In the genomic region with DNA sequence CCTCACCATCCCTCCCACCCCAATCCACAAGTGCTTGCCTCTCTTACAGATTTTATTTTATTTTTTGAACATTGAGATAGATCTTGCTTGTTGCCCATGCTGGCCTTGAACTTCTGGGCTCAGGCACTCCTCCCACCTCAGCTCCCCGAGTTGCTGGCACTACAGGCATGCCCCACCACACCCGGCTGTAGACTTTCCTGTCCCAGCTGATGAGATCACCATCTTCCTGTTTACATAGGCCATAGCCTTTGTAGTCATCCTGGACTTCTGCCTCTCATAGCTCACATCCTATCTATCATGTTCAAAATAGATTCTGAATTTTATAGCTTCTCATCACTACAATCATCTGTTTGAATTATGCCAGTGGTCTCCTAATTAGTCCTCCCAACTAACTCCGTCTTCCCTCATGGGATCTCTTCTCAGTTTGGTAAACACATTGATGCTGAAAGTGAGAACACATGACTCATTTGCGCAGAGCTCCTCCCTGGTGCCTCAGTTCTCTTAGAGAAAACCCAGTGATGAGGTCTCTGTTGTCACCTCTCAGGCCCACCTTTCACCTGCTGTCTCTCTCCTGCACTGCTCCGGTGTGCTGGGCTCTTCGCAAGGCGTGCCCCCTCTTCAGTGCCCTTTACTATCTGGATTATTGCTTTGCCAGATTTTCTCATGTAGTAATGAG, we compare ENCODE assay signal across 11 cellular contexts.
DNase-seq lines count a peak whose midpoint lies in the region; TF ChIP-seq lines count a peak whose summit lies in the region.
"Had no signal": no experiment of that assay in that cellular context is flagged by ENCODE, and none has a peak within 500 bp of the region (broad histone marks: within the 10 kb centered on the region; RNA-seq: fewer than 3 reads in every experiment).

No MANE protein-coding gene starts in this region.

- H3K36me3 ChIP-seq in CD4-positive, alpha-beta memory T cell (ENCODE audit: insufficient read depth, low read length) = no peaks in the 10 kb centered on the region
- no peaks in the 10 kb centered on the region for H3K36me3 ChIP-seq in kidney epithelial cell (ENCODE audit: control insufficient read depth, insufficient read depth, low read length)
- H3K36me3 ChIP-seq: cardiac muscle cell had no signal

- no peaks in the 10 kb centered on the region for H3K9me3 Mint-ChIP-seq in CD4-positive, alpha-beta memory T cell
- no peaks in the 10 kb centered on the region for H3K9me3 Mint-ChIP-seq in activated CD4-positive, alpha-beta memory T cell treated with anti-CD3 and anti-CD28 coated beads, Interleukin-2, amount 10 ng/mL, durations not matched to agents 7 days and 5 days

- no peaks in the 10 kb centered on the region for H3K9me3 ChIP-seq in CD4-positive, alpha-beta memory T cell (ENCODE audit: control insufficient read depth in 1 of 2, low read length in 2 of 2)

- H3K36me3 Mint-ChIP-seq in CD4-positive, alpha-beta memory T cell = peaks cover 21 to 44% of the 10 kb centered on the region in 2 donors
- peaks cover 16% of the 10 kb centered on the region for H3K36me3 Mint-ChIP-seq in activated CD4-positive, alpha-beta memory T cell treated with anti-CD3 and anti-CD28 coated beads, Interleukin-2, amount 10 ng/mL, durations not matched to agents 7 days and 5 days (ENCODE audit: low read depth)

- no peak for TF ChIP-seq CTCF in kidney epithelial cell (IDR thresholded peaks at IDR 0.05; ENCODE audit: insufficient read depth, low read length, poor library complexity, severe bottlenecking)
- no peak for TF ChIP-seq CTCF in GM10266 (IDR thresholded peaks at IDR 0.05; ENCODE audit: control insufficient read depth, insufficient read depth, low read depth, missing control alignments)

- peaks cover 14 to 36% (median 27%) of the 10 kb centered on the region in 4 donors for H3K4me1 Mint-ChIP-seq in CD4-positive, alpha-beta memory T cell
- peaks cover 28% of the 10 kb centered on the region for H3K4me1 Mint-ChIP-seq in activated CD4-positive, alpha-beta memory T cell treated with anti-CD3 and anti-CD28 coated beads, Interleukin-2, amount 10 ng/mL, durations not matched to agents 7 days and 5 days

- H3K27ac Mint-ChIP-seq in CD4-positive, alpha-beta memory T cell = peak overlapping the region in 5 of 7 donors; percentile 17 to 80 (median 73)
- H3K27ac Mint-ChIP-seq in activated CD4-positive, alpha-beta memory T cell treated with anti-CD3 and anti-CD28 coated beads, Interleukin-2, amount 10 ng/mL, durations not matched to agents 7 days and 5 days = peak overlapping the region; percentile 65

- H3K27me3 Mint-ChIP-seq in CD4-positive, alpha-beta memory T cell = no peaks in the 10 kb centered on the region
- H3K27me3 Mint-ChIP-seq in activated CD4-positive, alpha-beta memory T cell treated with anti-CD3 and anti-CD28 coated beads, Interleukin-2, amount 10 ng/mL, durations not matched to agents 7 days and 5 days = no peaks in the 10 kb centered on the region

- no peak overlapping the region for H3K27ac ChIP-seq in CD4-positive, alpha-beta memory T cell (ENCODE audit: low read depth, low read length)
- H3K27ac ChIP-seq: cardiac muscle cell had no signal

- H3K4me3 Mint-ChIP-seq in CD4-positive, alpha-beta memory T cell = peak overlapping the region in 3 of 8 donors; percentile 19 to 57 (median 43)
- no peak overlapping the region for H3K4me3 Mint-ChIP-seq in activated CD4-positive, alpha-beta memory T cell treated with anti-CD3 and anti-CD28 coated beads, Interleukin-2, amount 10 ng/mL, durations not matched to agents 7 days and 5 days

- peaks cover 9% of the 10 kb centered on the region for H3K4me1 ChIP-seq in CD4-positive, alpha-beta memory T cell (ENCODE audit: insufficient read depth, low read length)

- intact Hi-C loops in CD4-positive, alpha-beta memory T cell (cut with micrococcal nuclease) = no loop called here

- no peaks in the 10 kb centered on the region for H3K27me3 ChIP-seq in CD4-positive, alpha-beta memory T cell (ENCODE audit: insufficient read depth, low read length)
- H3K27me3 ChIP-seq in kidney epithelial cell (ENCODE audit: control insufficient read depth, insufficient read depth, low read length) = no peaks in the 10 kb centered on the region
- H3K27me3 ChIP-seq: cardiac muscle cell had no signal

- DNase-seq in CD4-positive, alpha-beta memory T cell = no peak
- DNase-seq in HPDE6-E6E7 (ENCODE audit: extremely low spot score) (peak; percentile 19), kidney epithelial cell (ENCODE audit: low read depth) (peak; percentile 25), GM10266 (ENCODE audit: extremely low spot score) (no peak), superior temporal gyrus (ENCODE audit: extremely low spot score) (no peak)
- DNase-seq in activated CD4-positive, alpha-beta memory T cell treated with anti-CD3 and anti-CD28 coated beads, Interleukin-2, amount 10 ng/mL, durations not matched to agents 7 days and 5 days = peak; percentile 25
- no peak for DNase-seq in stimulated activated CD4-positive, alpha-beta T cell treated with anti-CD3 and anti-CD28 coated beads, Interleukin-12 subunit alpha, Interleukin-12 subunit beta, amount 100 ng/mL, for 4 hours
- no peak for DNase-seq in stimulated activated CD4-positive, alpha-beta T cell treated with anti-CD3 and anti-CD28 coated beads, Interleukin-2, amount 100 ng/mL, for 48 hours
- DNase-seq: GF-D8, NCI-H446 treated with DMSO at 0.1 percent for 48 hours had no signal

- CTCF ChIA-PET in CD4-positive, alpha-beta memory T cell (lab: Charles Lee; ENCODE audit: partially characterized antibody) = no interaction called here
- CTCF ChIA-PET in activated CD4-positive, alpha-beta memory T cell treated with anti-CD3 and anti-CD28 coated beads, Interleukin-2, amount 10 ng/mL, durations not matched to agents 7 days and 5 days (lab: Charles Lee) = interaction anchor here (1.0 kb wide), 1 partner anchor 55 kb away, joined by 3 read pairs; no protein-coding TSS in a partner anchor

- POLR2A ChIA-PET in CD4-positive, alpha-beta memory T cell (lab: Charles Lee; ENCODE audit: partially characterized antibody) = no interaction called here
- POLR2A ChIA-PET in activated CD4-positive, alpha-beta memory T cell treated with anti-CD3 and anti-CD28 coated beads, Interleukin-2, amount 10 ng/mL, durations not matched to agents 7 days and 5 days (lab: Charles Lee) = no interaction called here

- no peak overlapping the region for H3K4me3 ChIP-seq in CD4-positive, alpha-beta memory T cell (ENCODE audit: low read length in 2 of 2)
- H3K4me3 ChIP-seq in kidney epithelial cell (ENCODE audit: low read depth, low read length) = no peak overlapping the region
- H3K4me3 ChIP-seq: cardiac muscle cell had no signal

Comparison
In these comparisons a context has a peak if more than half of its experiments do, and no peak if none do; other contexts are left out.
1. DNase-seq: peak in HPDE6-E6E7 (single experiment), activated CD4-positive, alpha-beta memory T cell treated with anti-CD3 and anti-CD28 coated beads, Interleukin-2, amount 10 ng/mL, durations not matched to agents 7 days and 5 days (single experiment) and kidney epithelial cell (single experiment); none in CD4-positive, alpha-beta memory T cell (0 of 5), stimulated activated CD4-positive, alpha-beta T cell treated with anti-CD3 and anti-CD28 coated beads, Interleukin-12 subunit alpha, Interleukin-12 subunit beta, amount 100 ng/mL, for 4 hours (single experiment), GM10266 (single experiment), stimulated activated CD4-positive, alpha-beta T cell treated with anti-CD3 and anti-CD28 coated beads, Interleukin-2, amount 100 ng/mL, for 48 hours (0 of 2) and superior temporal gyrus (single experiment).